In the genomic region with DNA sequence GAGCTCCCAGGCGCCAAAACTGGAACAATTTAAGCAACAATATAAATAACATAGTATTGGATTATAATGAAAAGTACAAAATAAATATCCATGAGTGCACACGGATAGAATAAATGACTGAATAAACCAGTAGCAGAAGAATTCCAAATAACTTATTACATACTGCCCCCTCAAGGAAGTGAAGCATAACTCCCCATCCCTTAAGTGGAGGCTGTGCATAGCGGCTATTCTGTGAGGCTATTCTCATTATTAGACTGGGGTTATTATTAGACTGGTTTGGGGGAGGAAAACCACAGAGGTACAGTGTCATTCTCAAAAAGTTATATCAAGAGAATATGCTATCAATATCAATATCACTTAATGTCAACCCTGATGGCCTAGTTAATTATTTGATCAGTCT, we compare ENCODE assay signal across 10 cellular contexts.
DNase-seq lines count a peak whose midpoint lies in the region; ATAC-seq and TF ChIP-seq lines count a peak whose summit lies in the region.
"Had no signal": no experiment of that assay in that cellular context is flagged by ENCODE, and none has a peak within 500 bp of the region (broad histone marks: within the 10 kb centered on the region; RNA-seq: fewer than 3 reads in every experiment).

No MANE protein-coding gene starts in this region.

- intact Hi-C loops in cardiac septum (cut with DNase I): loop anchor here (5.0 kb wide), 1 partner anchor 117 kb away; no protein-coding TSS in a partner anchor

- DNase-seq in right atrium auricular region (ENCODE audit: low spot score): peak; percentile 16
- DNase-seq in cardiac septum (ENCODE audit: low spot score): no peak
- DNase-seq in RPMI8226: peak; percentile 33
- DNase-seq in fibroblast of pulmonary artery (ENCODE audit: low read depth): peak; percentile 61
- no peak for DNase-seq in neuronal stem cell (ENCODE audit: low spot score)
- DNase-seq in activated CD4-positive, CD25-positive, alpha-beta regulatory T cell treated with anti-CD3 and anti-CD28 coated beads, Interleukin-2, amount 50 U/mL, for 72 hours: no peak
- DNase-seq: activated naive CD8-positive, alpha-beta T cell treated with anti-CD3 and anti-CD28 coated beads, Interleukin-2, amount 10 ng/mL, durations not matched to agents 7 days and 5 days; T-helper 2 cell had no signal

- H3K4me3 ChIP-seq in right atrium auricular region (no peak overlapping the region), fibroblast of pulmonary artery (replicated peaks; ENCODE audit: low read depth, low read length) (no peak overlapping the region), neuronal stem cell (ENCODE audit: low read length in 2 of 2) (no peak overlapping the region)

- H3K4me2 ChIP-seq in neuronal stem cell (ENCODE audit: insufficient read depth, low read length, poor library complexity, severe bottlenecking): no peak overlapping the region

- H3K9me3 ChIP-seq in right atrium auricular region (no peaks in the 10 kb centered on the region), neuronal stem cell (replicated peaks in 1 of 2; ENCODE audit: control insufficient read depth in 2 of 2, insufficient read depth in 1 of 2, low read depth in 1 of 2, low read length in 2 of 2) (no peaks in the 10 kb centered on the region)

- no peak overlapping the region for H2AK5ac ChIP-seq in neuronal stem cell (ENCODE audit: low read depth, low read length)

- no peak overlapping the region for H4K8ac ChIP-seq in neuronal stem cell (ENCODE audit: low read depth, low read length)

- H3K27me3 ChIP-seq in right atrium auricular region (no peaks in the 10 kb centered on the region), neuronal stem cell (ENCODE audit: control insufficient read depth in 3 of 3, insufficient read depth in 3 of 3, low read depth in 1 of 3, low read length in 3 of 3) (peaks cover 0 to 29% (median 2%) of the 10 kb centered on the region in 3 experiments)

- no peak overlapping the region for H3K23ac ChIP-seq in neuronal stem cell (ENCODE audit: low read depth, low read length, poor library complexity)

- no peak overlapping the region for H4K91ac ChIP-seq in neuronal stem cell (ENCODE audit: low read depth, low read length, poor library complexity)

- no peak overlapping the region for H3K4ac ChIP-seq in neuronal stem cell (ENCODE audit: low read length)

- H2BK120ac ChIP-seq in neuronal stem cell (ENCODE audit: low read depth, low read length): no peak overlapping the region

- H3K4me1 ChIP-seq in right atrium auricular region (peaks cover 0 to 30% of the 10 kb centered on the region in 2 donors), neuronal stem cell (ENCODE audit: control insufficient read depth in 2 of 2, insufficient read depth in 1 of 2, low read depth in 1 of 2, low read length in 2 of 2) (peaks cover 9 to 10% of the 10 kb centered on the region in 2 donors)

- no peak overlapping the region for H2BK12ac ChIP-seq in neuronal stem cell (ENCODE audit: low read length)

- H3K27ac ChIP-seq in right atrium auricular region (no peak overlapping the region), neuronal stem cell (replicated peaks; ENCODE audit: low read length) (no peak overlapping the region)

- no peak for ATAC-seq in GM21526 (IDR thresholded peaks at IDR 0.05; ENCODE audit: low FRiP score, unreplicated experiment)
- no peak for ATAC-seq in HG02840 (IDR thresholded peaks at IDR 0.05; ENCODE audit: low FRiP score, unreplicated experiment)

- H3K9ac ChIP-seq in neuronal stem cell (ENCODE audit: low read depth, low read length, poor library complexity): no peak overlapping the region

- no peak overlapping the region for H2BK15ac ChIP-seq in neuronal stem cell (ENCODE audit: low read length)

- no peaks in the 10 kb centered on the region for H3K36me3 ChIP-seq in right atrium auricular region
- no peaks in the 10 kb centered on the region for H3K36me3 ChIP-seq in neuronal stem cell (replicated peaks in 1 of 2; ENCODE audit: control insufficient read depth in 2 of 2, insufficient read depth in 2 of 2, low read length in 2 of 2)

- WGBS in neuronal stem cell (ENCODE audit: extremely low coverage in 2 of 2, insufficient read length in 2 of 2, insufficient replicate concordance in 1 of 2), 2 donors: no CpG with 5 or more reads among the region's 3 CpGs

- TF ChIP-seq CTCF in right atrium auricular region (IDR thresholded peaks at IDR 0.05): peak in 1 of 2 donors; percentile 54
- TF ChIP-seq CTCF in fibroblast of pulmonary artery (IDR thresholded peaks at IDR 0.05; ENCODE audit: low read length, missing control alignments): peak; percentile 63

- H2AFZ ChIP-seq in neuronal stem cell (ENCODE audit: low read length): no peak overlapping the region

- no peaks in the 10 kb centered on the region for H3K79me1 ChIP-seq in neuronal stem cell (ENCODE audit: low read depth, low read length)

- H2BK5ac ChIP-seq in neuronal stem cell (ENCODE audit: low read length): no peak overlapping the region

- no peak overlapping the region for H3K14ac ChIP-seq in neuronal stem cell (ENCODE audit: low read length)

- no peak overlapping the region for H3K18ac ChIP-seq in neuronal stem cell (ENCODE audit: low read length)

Comparison
In these comparisons a context has a peak if more than half of its experiments do, and no peak if none do; other contexts are left out.
1. DNase-seq: peak in right atrium auricular region (single experiment), RPMI8226 (single experiment) and fibroblast of pulmonary artery (single experiment); none in cardiac septum (single experiment), neuronal stem cell (single experiment) and activated CD4-positive, CD25-positive, alpha-beta regulatory T cell treated with anti-CD3 and anti-CD28 coated beads, Interleukin-2, amount 50 U/mL, for 72 hours (single experiment).